Comparison of ENCODE assay signal across 20 cellular contexts in genomic region chr2:108355907-108356734, GRCh38. TPM values are rescaled to one million over a fixed set of nuclear protein-coding genes. Genes with fewer than 3 reads are reported as not detected.
"Had no signal": no experiment of that assay in that cellular context is flagged by ENCODE, and none has a peak within 500 bp of the region (broad histone marks: within the 10 kb centered on the region; RNA-seq: fewer than 3 reads in every experiment).

No MANE protein-coding gene starts in this region.

- H3K9me3 ChIP-seq: colonic mucosa, esophagus muscularis mucosa, left ventricle myocardium inferior, tibial artery had no signal

- DNase-seq: activated CD4-positive, alpha-beta T cell treated with anti-CD3 and anti-CD28 coated beads, Interleukin-2, amount 10 ng/mL, durations not matched to agents 24 days and 14 days; activated CD4-positive, CD25-positive, alpha-beta regulatory T cell; activated CD8-positive, alpha-beta memory T cell treated with anti-CD3 and anti-CD28 coated beads, Interleukin-2, amount 50 U/mL, for 4 hours; activated CD8-positive, alpha-beta T cell treated with anti-CD3 and anti-CD28 coated beads, Interleukin-2, amount 10 ng/mL, durations not matched to agents 7 days and 5 days; activated effector memory CD4-positive, alpha-beta T cell treated with anti-CD3 and anti-CD28 coated beads, Interleukin-2, amount 50 U/mL, for 16 hours; activated T-cell treated with anti-CD3 and anti-CD28 coated beads, Interleukin-2, amount 50 U/mL, for 48 hours; caudate nucleus; colonic mucosa; hippocampal formation; kidney; left ventricle myocardium inferior; mesenchymal stem cell; natural killer cell; posterior cingulate gyrus; retina; stimulated activated CD4-positive, alpha-beta T cell treated with anti-CD3 and anti-CD28 coated beads, Interleukin-2, amount 100 ng/mL, for 48 hours; tibial artery had no signal

- H3K36me3 ChIP-seq: colonic mucosa, esophagus muscularis mucosa, left ventricle myocardium inferior, tibial artery had no signal

- H3K4me1 ChIP-seq: colonic mucosa, esophagus muscularis mucosa, left ventricle myocardium inferior, tibial artery had no signal

- ATAC-seq: activated CD8-positive, alpha-beta T cell treated with anti-CD3 and anti-CD28 coated beads, Interleukin-2, amount 10 ng/mL, durations not matched to agents 7 days and 5 days; activated naive CD4-positive, alpha-beta T cell treated with anti-CD3 and anti-CD28 coated beads, Interleukin-2, amount 50 U/mL, for 72 hours; natural killer cell; stimulated activated memory B cell treated with anti-CD40 and anti-IgM and Interleukin-4, amounts not matched to agents 10 μg/mL and 1 μg/mL and 100 μg/mL, for 72 hours had no signal

- H3K27ac ChIP-seq: colonic mucosa, esophagus muscularis mucosa, left ventricle myocardium inferior, tibial artery had no signal

- H3K4me3 ChIP-seq: colonic mucosa, esophagus muscularis mucosa, left ventricle myocardium inferior, tibial artery had no signal

- H3K27me3 ChIP-seq: colonic mucosa, esophagus muscularis mucosa, tibial artery had no signal

RNA-seq across cellular contexts. Expression of gene SULT1C4, which starts 21.6 kb away (rescaled TPM):
- total RNA-seq: activated CD4-positive, alpha-beta T cell treated with anti-CD3 and anti-CD28 coated beads, Interleukin-2, amount 10 ng/mL, durations not matched to agents 24 days and 14 days; activated CD8-positive, alpha-beta T cell treated with anti-CD3 and anti-CD28 coated beads, Interleukin-2, amount 10 ng/mL, durations not matched to agents 7 days and 5 days; activated naive CD4-positive, alpha-beta T cell treated with anti-CD3 and anti-CD28 coated beads, Interleukin-2, amount 50 U/mL, for 72 hours; natural killer cell had no signal
